In the genomic region with DNA sequence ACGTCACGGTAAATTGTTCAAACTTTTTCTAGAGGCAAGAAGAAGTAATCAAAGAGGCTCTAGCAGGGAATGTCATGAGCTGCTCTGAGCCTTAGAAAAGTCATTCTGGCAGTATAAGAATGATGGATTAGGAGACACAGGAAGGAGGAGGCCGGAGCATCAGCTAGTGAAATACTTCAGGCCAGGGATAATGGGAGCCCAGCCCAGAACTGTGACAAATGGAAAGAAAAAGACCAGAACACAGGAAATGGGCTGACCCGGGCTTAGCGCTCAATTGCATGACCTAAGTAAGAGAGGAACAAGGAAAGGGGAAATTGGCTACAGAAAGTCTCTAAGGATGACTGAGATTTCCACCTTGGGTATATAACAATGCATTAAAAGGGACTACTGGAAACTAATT, we compare ENCODE assay signal across 15 cellular contexts.
DNase-seq lines count a peak whose midpoint lies in the region; ATAC-seq, FAIRE-seq and TF ChIP-seq lines count a peak whose summit lies in the region.
"Had no signal": no experiment of that assay in that cellular context is flagged by ENCODE, and none has a peak within 500 bp of the region (broad histone marks: within the 10 kb centered on the region; RNA-seq: fewer than 3 reads in every experiment).

No MANE protein-coding gene starts in this region.

- H4K20me1 ChIP-seq in GM12878 (ENCODE audit: control insufficient read depth, insufficient read depth): no peaks in the 10 kb centered on the region
- no peaks in the 10 kb centered on the region for H4K20me1 ChIP-seq in PC-9 (ENCODE audit: insufficient read depth)

- TF ChIP-seq EP300 in GM12878 (IDR thresholded peaks at IDR 0.05; ENCODE audit: borderline replicate concordance in 1 of 2, control insufficient read depth in 1 of 2, low read depth in 2 of 2, low read length in 2 of 2): no peak

- H3F3A ChIP-seq in PC-9 (ENCODE audit: insufficient read depth, low read depth): no peaks in the 10 kb centered on the region

- ATAC-seq in GM12878 (no peak), HG03457 (IDR thresholded peaks at IDR 0.05; ENCODE audit: unreplicated experiment) (no peak)
- ATAC-seq: activated naive CD4-positive, alpha-beta T cell treated with anti-CD3 and anti-CD28 coated beads, Interleukin-2, amount 50 U/mL, for 72 hours had no signal

- H3K4me3 ChIP-seq in AG10803 (ENCODE audit: low read length): no peak overlapping the region
- no peak overlapping the region for H3K4me3 ChIP-seq in GM12878
- no peak overlapping the region for H3K4me3 ChIP-seq in right atrium auricular region
- no peak overlapping the region for H3K4me3 ChIP-seq in rectal smooth muscle tissue (ENCODE audit: low read length)
- no peak overlapping the region for H3K4me3 ChIP-seq in PC-9
- no peak overlapping the region for H3K4me3 ChIP-seq in foreskin fibroblast (ENCODE audit: low read depth in 1 of 2, low read length in 2 of 2)

- no peak for TF ChIP-seq RAD21 in GM12878 (IDR thresholded peaks at IDR 0.05; ENCODE audit: insufficient read depth, low read depth, low read length)

- DNase-seq in AG10803 (ENCODE audit: low read depth) (peak; percentile 80), GM12878 (ENCODE audit: low read depth, low spot score) (no peak), right atrium auricular region (ENCODE audit: low spot score) (peak; percentile 83), PC-9 (no peak), NCI-H526 treated with DMSO at 0.1 percent for 48 hours (lab: John Stamatoyannopoulos, UW) (no peak), foreskin fibroblast (no peak)
- DNase-seq: activated CD4-positive, alpha-beta T cell treated with anti-CD3 and anti-CD28 coated beads, Interleukin-2, amount 50 U/mL, for 48 hours; midbrain; NCI-H345; stimulated activated CD4-positive, alpha-beta T cell treated with anti-CD3 and anti-CD28 coated beads, Interleukin-15, amount 100 ng/mL, for 24 hours; stimulated activated naive CD4-positive, alpha-beta T cell treated with Interleukin-2 at 50 U/mL for 16 hours had no signal

- FAIRE-seq in GM12878 (lab: Jason Lieb, UNC): no peak
- FAIRE-seq: H54 had no signal

- H3K9ac ChIP-seq in GM12878 (ENCODE audit: control insufficient read depth, insufficient read depth, low read length): no peak overlapping the region
- no peak overlapping the region for H3K9ac ChIP-seq in rectal smooth muscle tissue (ENCODE audit: low read length)

- H3K36me3 ChIP-seq in GM12878 (ENCODE audit: control insufficient read depth in 2 of 2, insufficient read depth in 2 of 2, low read length in 1 of 2) (no peaks in the 10 kb centered on the region; a peak in 1 of 4 replicates), right atrium auricular region (no peaks in the 10 kb centered on the region), rectal smooth muscle tissue (ENCODE audit: control insufficient read depth, insufficient read depth, low read length) (no peaks in the 10 kb centered on the region), PC-9 (ENCODE audit: low read depth) (no peaks in the 10 kb centered on the region)

- no peak for TF ChIP-seq CTCF in AG10803 (conservative IDR thresholded peaks at IDR 0.05; ENCODE audit: low read length)
- TF ChIP-seq CTCF in GM12878 (IDR thresholded peaks at IDR 0.05 in 2 of 3, conservative IDR thresholded peaks at IDR 0.05 in 1 of 3; ENCODE audit: control insufficient read depth in 2 of 3, extremely low read depth in 1 of 3, insufficient read depth in 1 of 3, low read depth in 3 of 3, low read length in 3 of 3): no peak
- TF ChIP-seq CTCF in right atrium auricular region (IDR thresholded peaks at IDR 0.05): no peak
- TF ChIP-seq CTCF in PC-9 (conservative IDR thresholded peaks at IDR 0.05): no peak
- no peak for TF ChIP-seq CTCF in foreskin fibroblast (IDR thresholded peaks at IDR 0.05; ENCODE audit: low read depth, low read length)

- CTCF ChIA-PET in GM12878 (lab: Yijun Ruan, JAX): no interaction called here
- CTCF ChIA-PET in PC-9 (lab: Charles Lee): no interaction called here

- H3K4me2 ChIP-seq in GM12878 (ENCODE audit: control insufficient read depth, insufficient read depth) (no peak overlapping the region), PC-9 (no peak overlapping the region)

- intact Hi-C loops in GM12878 (cut with micrococcal nuclease; ENCODE audit: unreplicated experiment) (no loop called here), PC-9 (cut with micrococcal nuclease; ENCODE audit: unreplicated experiment) (no loop called here)

- no peaks in the 10 kb centered on the region for H3K9me3 ChIP-seq in GM12878 (replicated peaks; ENCODE audit: control insufficient read depth, insufficient read depth, low read length)
- H3K9me3 ChIP-seq in right atrium auricular region: peaks cover 0 to 6% of the 10 kb centered on the region in 2 donors
- no peaks in the 10 kb centered on the region for H3K9me3 ChIP-seq in PC-9 (ENCODE audit: insufficient read depth, low read depth)

- H3K4me1 ChIP-seq in GM12878 (ENCODE audit: control insufficient read depth, insufficient read depth, low read length) (peaks cover 12% of the 10 kb centered on the region), right atrium auricular region (peaks cover 0 to 25% of the 10 kb centered on the region in 2 donors), rectal smooth muscle tissue (ENCODE audit: control insufficient read depth, insufficient read depth, low read length) (peaks cover 24% of the 10 kb centered on the region), PC-9 (replicated peaks; ENCODE audit: insufficient read depth) (no peaks in the 10 kb centered on the region)

- BruUV-seq in GM12878 (replicated peaks; lab: Mats Ljungman, UMichigan) (no TSS peak), PC-9 (replicated peaks; lab: Mats Ljungman, UMichigan) (no TSS peak)

- RAD21 ChIA-PET in GM12878 (lab: Charles Lee; ENCODE audit: unreplicated experiment): no interaction called here

- no peak overlapping the region for H2AFZ ChIP-seq in GM12878 (ENCODE audit: control insufficient read depth, low read depth, low read length)
- no peak overlapping the region for H2AFZ ChIP-seq in PC-9

- in situ Hi-C loops in GM12878 (cut with MboI): no loop called here

- WGBS in GM12878 (ENCODE audit: insufficient coverage, insufficient replicate concordance, low lambda C conversion rate, missing lambda C conversion rate): 91% methylated on average over 5 of the region's 5 CpGs

- H3K9me2 ChIP-seq in PC-9 (ENCODE audit: insufficient read depth): no peaks in the 10 kb centered on the region

- SMC1A ChIA-PET in GM12878 (lab: Charles Lee; ENCODE audit: uncharacterized antibody, unreplicated experiment): interaction anchor here (1.0 to 1.4 kb wide), 3 partner anchors 9 to 336 kb away, joined by 3 to 4 read pairs (median 3); no protein-coding TSS in a partner anchor

- no peaks in the 10 kb centered on the region for H3K27me3 ChIP-seq in GM12878 (replicated peaks in 1 of 2; ENCODE audit: control insufficient read depth in 2 of 2, insufficient read depth in 2 of 2, low read length in 1 of 2)
- no peaks in the 10 kb centered on the region for H3K27me3 ChIP-seq in right atrium auricular region
- H3K27me3 ChIP-seq in rectal smooth muscle tissue (ENCODE audit: control insufficient read depth, insufficient read depth, low read length): no peaks in the 10 kb centered on the region
- no peaks in the 10 kb centered on the region for H3K27me3 ChIP-seq in PC-9 (ENCODE audit: insufficient read depth, low read depth)

- H3K27ac ChIP-seq in GM12878 (ENCODE audit: control insufficient read depth, insufficient read depth): no peak overlapping the region
- peak overlapping the region; percentile 47 to 65 for H3K27ac ChIP-seq in right atrium auricular region
- peak overlapping the region; percentile 82 for H3K27ac ChIP-seq in rectal smooth muscle tissue (ENCODE audit: low read depth, low read length)
- no peak overlapping the region for H3K27ac ChIP-seq in PC-9

- H3K79me2 ChIP-seq in GM12878 (ENCODE audit: control insufficient read depth, insufficient read depth, low read length) (no peaks in the 10 kb centered on the region), PC-9 (ENCODE audit: low read depth) (no peaks in the 10 kb centered on the region)

- POLR2A ChIA-PET in GM12878 (lab: Charles Lee): interaction anchor here (0.6 kb wide), 1 partner anchor 60 kb away, joined by 6 read pairs; no protein-coding TSS in a partner anchor
- POLR2A ChIA-PET in PC-9 (lab: Charles Lee; ENCODE audit: unreplicated experiment): no interaction called here

- TF ChIP-seq POLR2A in GM12878 (IDR thresholded peaks at IDR 0.05; ENCODE audit: low read depth, low read length): no peak

TF ChIP-seq in GM12878, 131 proteins besides CTCF, POLR2A, EP300 and RAD21:
- TF ChIP-seq BACH1 (IDR thresholded peaks at IDR 0.05; ENCODE audit: borderline replicate concordance): no peak
- TF ChIP-seq EED (IDR thresholded peaks at IDR 0.05; ENCODE audit: low read depth): no peak
- no peak for TF ChIP-seq TCF7 (IDR thresholded peaks at IDR 0.05; ENCODE audit: borderline replicate concordance)
- TF ChIP-seq SPI1 (IDR thresholded peaks at IDR 0.05; ENCODE audit: borderline replicate concordance, insufficient read depth, low read depth, low read length): peak; percentile 25; the same call in 1 of the 2 replicates
TF ChIP-seq in GM12878: peak in this region for 1.

Comparison
In these comparisons a context has a peak if more than half of its experiments do, and no peak if none do; other contexts are left out.
1. DNase-seq: peak in AG10803 (single experiment) and right atrium auricular region (single experiment); none in GM12878 (single experiment), PC-9 (0 of 2), NCI-H526 treated with DMSO at 0.1 percent for 48 hours (single experiment) and foreskin fibroblast (0 of 2).
2. H3K27ac ChIP-seq: peak in right atrium auricular region (2 of 2) and rectal smooth muscle tissue (single experiment); none in GM12878 (single experiment) and PC-9 (single experiment).